14 cellular contexts compared by ENCODE assay signal in genomic region chr3:59245879-59246501, GRCh38.
DNase-seq lines count a peak whose midpoint lies in the region; ATAC-seq, FAIRE-seq and TF ChIP-seq lines count a peak whose summit lies in the region.
"Had no signal": no experiment of that assay in that cellular context is flagged by ENCODE, and none has a peak within 500 bp of the region (broad histone marks: within the 10 kb centered on the region; RNA-seq: fewer than 3 reads in every experiment).

No MANE protein-coding gene starts in this region.

- H3K18ac ChIP-seq in H1 (ENCODE audit: extremely low read depth, low read length): no peak overlapping the region

- no peak overlapping the region for H3K9ac ChIP-seq in H1 (replicated peaks in 1 of 4; ENCODE audit: extremely low read depth in 1 of 4, low read depth in 3 of 4, low read length in 3 of 4)

- CTCF ChIA-PET in H1 (lab: Charles Lee; ENCODE audit: partially characterized antibody): interaction anchor here (0.8 to 1.7 kb wide), 3 partner anchors 12 to 611 kb away, joined by 3 to 5 read pairs (median 3); no protein-coding TSS in a partner anchor
- CTCF ChIA-PET in activated CD8-positive, alpha-beta T cell treated with anti-CD3 and anti-CD28 coated beads, Interleukin-2, amount 10 ng/mL, durations not matched to agents 7 days and 5 days (lab: Charles Lee): no interaction called here

- no peak overlapping the region for H2BK5ac ChIP-seq in H1 (ENCODE audit: low read depth, low read length)

- H2BK12ac ChIP-seq in H1 (ENCODE audit: low read depth, low read length): no peak overlapping the region

- no peaks in the 10 kb centered on the region for H3K79me1 ChIP-seq in H1 (ENCODE audit: low read depth, low read length)

- no peak overlapping the region for H3K27ac ChIP-seq in H1 (ENCODE audit: low read depth, low read length)
- H3K27ac ChIP-seq: left lung, psoas muscle had no signal

- no peaks in the 10 kb centered on the region for H3K27me3 ChIP-seq in H1 (replicated peaks in 1 of 4; ENCODE audit: control insufficient read depth in 3 of 4, extremely low read depth in 1 of 4, insufficient read depth in 3 of 4, low read length in 3 of 4)
- H3K27me3 ChIP-seq: left lung had no signal

- H3K27ac Mint-ChIP-seq in activated CD8-positive, alpha-beta T cell treated with anti-CD3 and anti-CD28 coated beads, Interleukin-2, amount 10 ng/mL, durations not matched to agents 7 days and 5 days: no peak overlapping the region
- no peak overlapping the region for H3K27ac Mint-ChIP-seq in activated T-helper 2 cell treated with anti-CD3 and anti-CD28 coated beads, Interferon-gamma antibody, Interleukin-2, Interleukin-4, amounts not matched to agents 10 μg/mL and 5 μg/mL and 100 μg/mL, durations not matched to agents 14 hours and 24 hours and 36 hours
- H3K27ac Mint-ChIP-seq: activated CD4-positive, alpha-beta T cell treated with anti-CD3 and anti-CD28 coated beads for 36 hours; activated naive CD4-positive, alpha-beta T cell treated with anti-CD3 and anti-CD28 coated beads, Interleukin-2, amount 50 U/mL, for 24 hours had no signal

- FAIRE-seq in H1 (lab: Jason Lieb, UNC): no peak

- no peak for TF ChIP-seq CTCF in H1 (IDR thresholded peaks at IDR 0.05; ENCODE audit: control extremely low read depth in 1 of 3, insufficient read depth in 1 of 3, low read depth in 1 of 3, low read length in 3 of 3)

- H3K56ac ChIP-seq in H1 (replicated peaks; ENCODE audit: insufficient read length, low read depth, low read length): no peak overlapping the region

- no peak overlapping the region for H4K91ac ChIP-seq in H1 (replicated peaks; ENCODE audit: insufficient read length, low read length)

- POLR2A ChIA-PET in H1 (lab: Charles Lee; ENCODE audit: partially characterized antibody): no interaction called here
- POLR2A ChIA-PET in activated CD8-positive, alpha-beta T cell treated with anti-CD3 and anti-CD28 coated beads, Interleukin-2, amount 10 ng/mL, durations not matched to agents 7 days and 5 days (lab: Charles Lee): no interaction called here

- 90% methylated on average over 8 of the region's 8 CpGs; no CpG with 5 or more reads in 1 of the 2 experiments for WGBS in H1 (ENCODE audit: extremely low coverage in 1 of 2, insufficient coverage in 1 of 2, insufficient read length in 1 of 2, insufficient replicate concordance in 2 of 2, low coverage in 1 of 2, low lambda C conversion rate in 2 of 2, missing lambda C conversion rate in 1 of 2), 2 experiments

- H3K4me3 ChIP-seq in H1 (ENCODE audit: extremely low read depth in 1 of 4, insufficient read depth in 2 of 4, low read depth in 3 of 4, low read length in 4 of 4): no peak overlapping the region
- H3K4me3 ChIP-seq: left lung, psoas muscle had no signal

- no peaks in the 10 kb centered on the region for H3K9me3 Mint-ChIP-seq in activated CD8-positive, alpha-beta T cell treated with anti-CD3 and anti-CD28 coated beads, Interleukin-2, amount 10 ng/mL, durations not matched to agents 7 days and 5 days (ENCODE audit: insufficient read depth)
- H3K9me3 Mint-ChIP-seq in activated T-helper 2 cell treated with anti-CD3 and anti-CD28 coated beads, Interferon-gamma antibody, Interleukin-2, Interleukin-4, amounts not matched to agents 10 μg/mL and 5 μg/mL and 100 μg/mL, durations not matched to agents 14 hours and 24 hours and 36 hours: peaks cover 15% of the 10 kb centered on the region
- H3K9me3 Mint-ChIP-seq: activated naive CD4-positive, alpha-beta T cell treated with anti-CD3 and anti-CD28 coated beads, Interleukin-2, amount 50 U/mL, for 24 hours had no signal

- no peak for ATAC-seq in activated CD8-positive, alpha-beta T cell treated with anti-CD3 and anti-CD28 coated beads, Interleukin-2, amount 10 ng/mL, durations not matched to agents 7 days and 5 days
- ATAC-seq in GM18870 (IDR thresholded peaks at IDR 0.05; ENCODE audit: unreplicated experiment): no peak
- ATAC-seq: activated CD4-positive, alpha-beta T cell treated with anti-CD3 and anti-CD28 coated beads for 36 hours; left lung; psoas muscle had no signal

- H2BK15ac ChIP-seq in H1 (ENCODE audit: low read length): no peak overlapping the region

- intact Hi-C loops in activated T-helper 2 cell treated with anti-CD3 and anti-CD28 coated beads, Interferon-gamma antibody, Interleukin-2, Interleukin-4, amounts not matched to agents 10 μg/mL and 5 μg/mL and 100 μg/mL, durations not matched to agents 14 hours and 24 hours and 36 hours (cut with micrococcal nuclease): no loop called here

- peaks cover 1% of the 10 kb centered on the region; the same call in 1 of the 2 replicates for H3K23me2 ChIP-seq in H1 (ENCODE audit: low read depth, low read length)

- no peak overlapping the region for H4K8ac ChIP-seq in H1 (ENCODE audit: extremely low read depth, insufficient read depth, low read length)

- no peaks in the 10 kb centered on the region for H3K9me3 ChIP-seq in H1 (ENCODE audit: insufficient read depth in 2 of 2, low read depth in 1 of 2, low read length in 1 of 2)
- H3K9me3 ChIP-seq: left lung, psoas muscle had no signal

- H3K14ac ChIP-seq in H1 (ENCODE audit: insufficient read length): no peak overlapping the region

- H2BK20ac ChIP-seq in H1 (ENCODE audit: low read length): no peak overlapping the region

- no peaks in the 10 kb centered on the region for H4K20me1 ChIP-seq in H1 (replicated peaks in 1 of 2; ENCODE audit: control insufficient read depth in 1 of 2, insufficient read depth in 2 of 2, low read length in 2 of 2)

- H4K5ac ChIP-seq in H1 (ENCODE audit: insufficient read length, low read depth, low read length): no peak overlapping the region

- TF ChIP-seq RAD21 in H1 (IDR thresholded peaks at IDR 0.05 in 1 of 2, conservative IDR thresholded peaks at IDR 0.05 in 1 of 2; ENCODE audit: low read depth in 2 of 2, low read length in 2 of 2): no peak

- H2AFZ ChIP-seq in H1 (ENCODE audit: low read length): peak overlapping the region; percentile 82; the same call in 1 of the 2 replicates

- H3K4me1 ChIP-seq in H1 (replicated peaks in 1 of 4; ENCODE audit: control insufficient read depth in 3 of 4, insufficient read depth in 4 of 4, low read length in 3 of 4): peaks cover 0 to 4% (median 0%) of the 10 kb centered on the region in 4 experiments; a peak in 1 of 7 replicates
- H3K4me1 ChIP-seq: psoas muscle had no signal

- no peaks in the 10 kb centered on the region for H3K79me2 ChIP-seq in H1 (ENCODE audit: control insufficient read depth in 1 of 2, insufficient read depth in 2 of 2, low read length in 2 of 2)

- no peaks in the 10 kb centered on the region for H3K36me3 ChIP-seq in H1 (ENCODE audit: control insufficient read depth in 2 of 4, insufficient read depth in 4 of 4, low read length in 3 of 4)
- H3K36me3 ChIP-seq: left lung had no signal

- no peak overlapping the region for H3K23ac ChIP-seq in H1 (ENCODE audit: insufficient read length)

- H3K27me3 Mint-ChIP-seq in activated CD8-positive, alpha-beta T cell treated with anti-CD3 and anti-CD28 coated beads, Interleukin-2, amount 10 ng/mL, durations not matched to agents 7 days and 5 days (ENCODE audit: low read depth): no peaks in the 10 kb centered on the region
- no peaks in the 10 kb centered on the region for H3K27me3 Mint-ChIP-seq in activated T-helper 2 cell treated with anti-CD3 and anti-CD28 coated beads, Interferon-gamma antibody, Interleukin-2, Interleukin-4, amounts not matched to agents 10 μg/mL and 5 μg/mL and 100 μg/mL, durations not matched to agents 14 hours and 24 hours and 36 hours (ENCODE audit: low read depth)
- H3K27me3 Mint-ChIP-seq: activated naive CD4-positive, alpha-beta T cell treated with anti-CD3 and anti-CD28 coated beads, Interleukin-2, amount 50 U/mL, for 24 hours had no signal

- no peaks in the 10 kb centered on the region for H3K4me1 Mint-ChIP-seq in activated CD8-positive, alpha-beta T cell treated with anti-CD3 and anti-CD28 coated beads, Interleukin-2, amount 10 ng/mL, durations not matched to agents 7 days and 5 days (ENCODE audit: low read depth)
- H3K4me1 Mint-ChIP-seq in activated T-helper 2 cell treated with anti-CD3 and anti-CD28 coated beads, Interferon-gamma antibody, Interleukin-2, Interleukin-4, amounts not matched to agents 10 μg/mL and 5 μg/mL and 100 μg/mL, durations not matched to agents 14 hours and 24 hours and 36 hours (ENCODE audit: low read depth): peaks cover 3% of the 10 kb centered on the region
- H3K4me1 Mint-ChIP-seq: activated naive CD4-positive, alpha-beta T cell treated with anti-CD3 and anti-CD28 coated beads, Interleukin-2, amount 50 U/mL, for 24 hours had no signal

- H3K4ac ChIP-seq in H1 (replicated peaks; ENCODE audit: insufficient read length, low read depth, low read length): no peak overlapping the region

- H2AK5ac ChIP-seq in H1 (ENCODE audit: low read depth, low read length): no peak overlapping the region

- TF ChIP-seq EP300 in H1 (IDR thresholded peaks at IDR 0.05; ENCODE audit: borderline replicate concordance in 1 of 2, low read depth in 2 of 2, low read length in 2 of 2): no peak

- no peak overlapping the region for H3K4me3 Mint-ChIP-seq in activated CD8-positive, alpha-beta T cell treated with anti-CD3 and anti-CD28 coated beads, Interleukin-2, amount 10 ng/mL, durations not matched to agents 7 days and 5 days
- no peak overlapping the region for H3K4me3 Mint-ChIP-seq in activated T-helper 2 cell treated with anti-CD3 and anti-CD28 coated beads, Interferon-gamma antibody, Interleukin-2, Interleukin-4, amounts not matched to agents 10 μg/mL and 5 μg/mL and 100 μg/mL, durations not matched to agents 14 hours and 24 hours and 36 hours (ENCODE audit: low read depth)
- H3K4me3 Mint-ChIP-seq: activated CD4-positive, alpha-beta T cell treated with anti-CD3 and anti-CD28 coated beads for 36 hours; activated naive CD4-positive, alpha-beta T cell treated with anti-CD3 and anti-CD28 coated beads, Interleukin-2, amount 50 U/mL, for 24 hours had no signal

- H2BK120ac ChIP-seq in H1 (replicated peaks; ENCODE audit: low read depth, low read length): no peak overlapping the region

- no peaks in the 10 kb centered on the region for H3K36me3 Mint-ChIP-seq in activated CD8-positive, alpha-beta T cell treated with anti-CD3 and anti-CD28 coated beads, Interleukin-2, amount 10 ng/mL, durations not matched to agents 7 days and 5 days (ENCODE audit: low read depth)
- H3K36me3 Mint-ChIP-seq in activated T-helper 2 cell treated with anti-CD3 and anti-CD28 coated beads, Interferon-gamma antibody, Interleukin-2, Interleukin-4, amounts not matched to agents 10 μg/mL and 5 μg/mL and 100 μg/mL, durations not matched to agents 14 hours and 24 hours and 36 hours (ENCODE audit: low read depth): no peaks in the 10 kb centered on the region
- H3K36me3 Mint-ChIP-seq: activated naive CD4-positive, alpha-beta T cell treated with anti-CD3 and anti-CD28 coated beads, Interleukin-2, amount 50 U/mL, for 24 hours had no signal

- DNase-seq in COLO829 (ENCODE audit: low spot score) (peak; percentile 92), NCI-H226 (peak; percentile 70), H1 (ENCODE audit: low read depth in 1 of 2, low spot score in 2 of 2) (no peak), non-pigmented ciliary epithelial cell (ENCODE audit: low read depth) (peak; percentile 23)
- DNase-seq in activated CD8-positive, alpha-beta T cell treated with anti-CD3 and anti-CD28 coated beads, Interleukin-2, amount 10 ng/mL, durations not matched to agents 7 days and 5 days: no peak
- no peak for DNase-seq in activated naive CD4-positive, alpha-beta T cell treated with anti-CD3 and anti-CD28 coated beads, Interleukin-2, amount 50 U/mL, for 16 hours
- DNase-seq in activated T-helper 2 cell treated with anti-CD3 and anti-CD28 coated beads, Interferon-gamma antibody, Interleukin-2, Interleukin-4, amounts not matched to agents 10 μg/mL and 5 μg/mL and 100 μg/mL, durations not matched to agents 14 hours and 24 hours and 36 hours (ENCODE audit: low spot score): no peak
- DNase-seq: activated CD4-positive, alpha-beta T cell treated with anti-CD3 and anti-CD28 coated beads for 36 hours; COR-L47; left lung; MV-4-11; psoas muscle had no signal

- no peak for TF ChIP-seq POLR2A in H1 (IDR thresholded peaks at IDR 0.05; ENCODE audit: control extremely low read depth in 1 of 2, low read depth in 2 of 2, low read length in 2 of 2)

- H3K4me2 ChIP-seq in H1 (ENCODE audit: insufficient read depth in 1 of 2, low read depth in 2 of 2, low read length in 2 of 2): no peak overlapping the region

Comparison
In these comparisons a context has a peak if more than half of its experiments do, and no peak if none do; other contexts are left out.
1. DNase-seq: peak in COLO829 (single experiment), NCI-H226 (single experiment) and non-pigmented ciliary epithelial cell (single experiment); none in H1 (0 of 2), activated CD8-positive, alpha-beta T cell treated with anti-CD3 and anti-CD28 coated beads, Interleukin-2, amount 10 ng/mL, durations not matched to agents 7 days and 5 days (single experiment), activated naive CD4-positive, alpha-beta T cell treated with anti-CD3 and anti-CD28 coated beads, Interleukin-2, amount 50 U/mL, for 16 hours (single experiment) and activated T-helper 2 cell treated with anti-CD3 and anti-CD28 coated beads, Interferon-gamma antibody, Interleukin-2, Interleukin-4, amounts not matched to agents 10 μg/mL and 5 μg/mL and 100 μg/mL, durations not matched to agents 14 hours and 24 hours and 36 hours (single experiment).